ENCODE assay signal across 23 cellular contexts in genomic region chr22:49417326-49417725, GRCh38.
DNase-seq lines count a peak whose midpoint lies in the region; FAIRE-seq and TF ChIP-seq lines count a peak whose summit lies in the region.
"Had no signal": no experiment of that assay in that cellular context is flagged by ENCODE, and none has a peak within 500 bp of the region (broad histone marks: within the 10 kb centered on the region; RNA-seq: fewer than 3 reads in every experiment).

No MANE protein-coding gene starts in this region.

- no peaks in the 10 kb centered on the region for H3K4me1 ChIP-seq in kidney (ENCODE audit: control insufficient read depth in 1 of 2, insufficient read depth in 1 of 2, low read depth in 1 of 2, low read length in 2 of 2)
- H3K4me1 ChIP-seq: A549; BLaER1 treated with 17β-estradiol and CSF1 and Interleukin-3, amounts not matched to agents 10 nM and 100 nM; Caco-2 had no signal

- H3K9ac ChIP-seq in kidney (ENCODE audit: low read length in 2 of 2), result no peak overlapping the region
- H3K9ac ChIP-seq: BLaER1 treated with 17β-estradiol and CSF1 and Interleukin-3, amounts not matched to agents 10 nM and 100 nM had no signal

- H3K36me3 Mint-ChIP-seq in osteocyte (ENCODE audit: unreplicated experiment), result no peaks in the 10 kb centered on the region
- H3K36me3 Mint-ChIP-seq: CD8-positive, alpha-beta T cell had no signal

- TF ChIP-seq CTCF in kidney (IDR thresholded peaks at IDR 0.05; ENCODE audit: borderline replicate concordance, extremely low read depth, insufficient read depth), result no peak
- TF ChIP-seq CTCF in osteocyte (IDR thresholded peaks at IDR 0.05), result no peak

- H3K27ac ChIP-seq in kidney (ENCODE audit: low read depth in 2 of 2, low read length in 2 of 2), result no peak overlapping the region
- H3K27ac ChIP-seq: 22Rv1; A549; BLaER1 treated with 17β-estradiol and CSF1 and Interleukin-3, amounts not matched to agents 10 nM and 100 nM; C4-2B had no signal

- no peaks in the 10 kb centered on the region for H3K36me3 ChIP-seq in kidney (ENCODE audit: control insufficient read depth in 1 of 2, insufficient read depth in 2 of 2, low read length in 2 of 2)
- H3K36me3 ChIP-seq: BLaER1 treated with 17β-estradiol and CSF1 and Interleukin-3, amounts not matched to agents 10 nM and 100 nM had no signal

- H3K27ac Mint-ChIP-seq in osteocyte (ENCODE audit: unreplicated experiment), result no peak overlapping the region
- H3K27ac Mint-ChIP-seq: B cell; CD4-positive, alpha-beta T cell; CD8-positive, alpha-beta T cell had no signal

- peak; percentile 46 for DNase-seq in activated effector memory CD4-positive, alpha-beta T cell treated with anti-CD3 and anti-CD28 coated beads, Interleukin-2, amount 50 U/mL, for 16 hours
- DNase-seq in activated effector memory CD4-positive, alpha-beta T cell treated with Interleukin-2 at 50 U/mL for 16 hours, result no peak
- DNase-seq in kidney (peak; percentile 37), osteocyte (ENCODE audit: extremely low spot score, unreplicated experiment) (peak; percentile 75), DMS53 (lab: John Stamatoyannopoulos, UW) (no peak)
- DNase-seq: AML-193; Calu3; CD4-positive, alpha-beta T cell; DMS79; DND-41; EL; GDM1 had no signal

- H3K27me3 Mint-ChIP-seq in osteocyte (ENCODE audit: unreplicated experiment), result no peaks in the 10 kb centered on the region

- peaks cover 8% of the 10 kb centered on the region for H3K9me3 Mint-ChIP-seq in osteocyte (ENCODE audit: unreplicated experiment)
- H3K9me3 Mint-ChIP-seq: CD4-positive, alpha-beta T cell had no signal

- intact Hi-C loops in kidney (cut with DNase I), result no loop called here

- no peak for FAIRE-seq in kidney (lab: Jason Lieb, UNC)
- FAIRE-seq: A549, D721Med, GM12878, GM12892, GM18507 had no signal

- no peaks in the 10 kb centered on the region for H3K4me1 Mint-ChIP-seq in osteocyte (ENCODE audit: unreplicated experiment)
- H3K4me1 Mint-ChIP-seq: B cell had no signal

- H3K9me3 ChIP-seq in kidney (ENCODE audit: control insufficient read depth in 1 of 2, low read length in 2 of 2), result peaks cover 0 to 3% of the 10 kb centered on the region in 2 donors
- H3K9me3 ChIP-seq: A549, Caco-2 had no signal

- H3K4me3 Mint-ChIP-seq in osteocyte (ENCODE audit: unreplicated experiment), result no peak overlapping the region
- H3K4me3 Mint-ChIP-seq: B cell; CD4-positive, alpha-beta T cell; CD8-positive, alpha-beta T cell had no signal

- no peak overlapping the region for H3K4me3 ChIP-seq in kidney (ENCODE audit: low read length in 2 of 2)
- H3K4me3 ChIP-seq: A549; BLaER1 treated with 17β-estradiol and CSF1 and Interleukin-3, amounts not matched to agents 10 nM and 100 nM; GM12878 had no signal

Comparison
In these comparisons a context has a peak if more than half of its experiments do, and no peak if none do; other contexts are left out.
1. DNase-seq: peak in activated effector memory CD4-positive, alpha-beta T cell treated with anti-CD3 and anti-CD28 coated beads, Interleukin-2, amount 50 U/mL, for 16 hours (single experiment), kidney (single experiment) and osteocyte (single experiment); none in activated effector memory CD4-positive, alpha-beta T cell treated with Interleukin-2 at 50 U/mL for 16 hours (single experiment) and DMS53 (single experiment).